ENCODE assay signal across 16 cellular contexts in the genomic region with DNA sequence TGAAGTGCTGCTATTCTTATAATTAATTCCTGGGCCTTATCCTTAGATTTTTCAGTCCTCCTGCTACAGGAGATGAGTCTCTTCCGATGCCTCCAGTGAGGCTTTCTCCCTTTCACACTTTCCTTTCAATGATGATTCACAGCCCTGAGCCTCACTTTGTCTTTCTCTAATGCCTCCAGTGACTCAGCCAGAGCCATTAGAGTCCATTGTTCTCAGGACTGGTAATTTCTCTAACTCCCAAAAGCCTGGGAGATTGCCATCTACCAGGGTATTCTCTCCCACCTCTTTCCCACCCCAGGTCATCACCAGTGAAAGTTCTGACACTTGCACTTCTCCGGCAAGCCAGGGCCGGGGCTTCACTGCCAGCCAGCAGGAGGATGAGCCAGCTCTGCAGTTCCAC. TPM values are rescaled to one million over a fixed set of nuclear protein-coding genes. Genes with fewer than 3 reads are reported as not detected.
DNase-seq lines count a peak whose midpoint lies in the region; ATAC-seq and TF ChIP-seq lines count a peak whose summit lies in the region.
"Had no signal": no experiment of that assay in that cellular context is flagged by ENCODE, and none has a peak within 500 bp of the region (broad histone marks: within the 10 kb centered on the region; RNA-seq: fewer than 3 reads in every experiment).

No MANE protein-coding gene starts in this region.

- TF ChIP-seq CTCF in fibroblast of pulmonary artery (IDR thresholded peaks at IDR 0.05; ENCODE audit: low read length, missing control alignments) (no peak), upper lobe of left lung (IDR thresholded peaks at IDR 0.05) (no peak)

- no peak overlapping the region for H3K4me3 Mint-ChIP-seq in activated T-helper 17 cell treated with anti-CD3 and anti-CD28 coated beads, Interleukin-2, amount 50 U/mL, for 72 hours

- DNase-seq in DMS53 (lab: John Stamatoyannopoulos, UW) (peak; percentile 3), DMS53 treated with DMSO at 0.1 percent for 48 hours (lab: John Stamatoyannopoulos, UW; ENCODE audit: unreplicated experiment) (no peak), fibroblast of pulmonary artery (ENCODE audit: low read depth) (peak; percentile 74), renal cortical epithelial cell (ENCODE audit: low read depth) (peak; percentile 89), posterior vena cava (ENCODE audit: low spot score) (no peak), upper lobe of left lung (no peak), HUDEP-2 (lab: John Stamatoyannopoulos, UW; ENCODE audit: unreplicated experiment in 76 of 76) (no peak)
- DNase-seq: activated CD8-positive, alpha-beta memory T cell treated with anti-CD3 and anti-CD28 coated beads, Interleukin-2, amount 50 U/mL, for 48 hours; effector CD8-positive, alpha-beta T cell; Kasumi-1; NCI-H2081 treated with DMSO at 0.1 percent for 48 hours; nucleus accumbens; tibial artery had no signal

- H3K4me1 ChIP-seq in upper lobe of left lung, result peaks cover 0 to 7% (median 2%) of the 10 kb centered on the region in 4 donors

- H3K4me3 ChIP-seq in fibroblast of pulmonary artery (replicated peaks; ENCODE audit: low read depth, low read length), result no peak overlapping the region
- H3K4me3 ChIP-seq in upper lobe of left lung, result no peak overlapping the region
- H3K4me3 ChIP-seq: tibial artery had no signal

- TF ChIP-seq EP300 in upper lobe of left lung (IDR thresholded peaks at IDR 0.05), result no peak

- H3K9me3 ChIP-seq in upper lobe of left lung, result no peaks in the 10 kb centered on the region
- H3K9me3 ChIP-seq: tibial artery had no signal

- peaks cover 16% of the 10 kb centered on the region for H3K27me3 Mint-ChIP-seq in activated T-helper 17 cell treated with anti-CD3 and anti-CD28 coated beads, Interleukin-2, amount 50 U/mL, for 72 hours

- no peaks in the 10 kb centered on the region for H3K36me3 Mint-ChIP-seq in activated T-helper 17 cell treated with anti-CD3 and anti-CD28 coated beads, Interleukin-2, amount 50 U/mL, for 72 hours (ENCODE audit: low read depth)

- H3K4me1 Mint-ChIP-seq in activated T-helper 17 cell treated with anti-CD3 and anti-CD28 coated beads, Interleukin-2, amount 50 U/mL, for 72 hours, result no peaks in the 10 kb centered on the region

- no peaks in the 10 kb centered on the region for H3K27me3 ChIP-seq in upper lobe of left lung
- H3K27me3 ChIP-seq: tibial artery had no signal

- 84% methylated on average over 3 of the region's 3 CpGs for WGBS in upper lobe of left lung, 2 donors

- TF ChIP-seq POLR2A in upper lobe of left lung (IDR thresholded peaks at IDR 0.05), result no peak

- no peak overlapping the region for H3K27ac ChIP-seq in upper lobe of left lung
- H3K27ac ChIP-seq: 22Rv1, tibial artery had no signal

- no peaks in the 10 kb centered on the region for H3K9me3 Mint-ChIP-seq in activated T-helper 17 cell treated with anti-CD3 and anti-CD28 coated beads, Interleukin-2, amount 50 U/mL, for 72 hours

- peak; percentile 29 for ATAC-seq in activated T-helper 17 cell treated with anti-CD3 and anti-CD28 coated beads, Interleukin-2, amount 50 U/mL, for 72 hours (replicated peaks)
- ATAC-seq in upper lobe of left lung (ENCODE audit: low FRiP score in 2 of 2), result no peak
- ATAC-seq: activated CD4-positive, CD25-positive, alpha-beta regulatory T cell treated with anti-CD3 and anti-CD28 coated beads, Interleukin-2, amount 50 U/mL, for 24 hours had no signal

- no peak overlapping the region for H3K27ac Mint-ChIP-seq in activated T-helper 17 cell treated with anti-CD3 and anti-CD28 coated beads, Interleukin-2, amount 50 U/mL, for 72 hours

- intact Hi-C loops in posterior vena cava (cut with DNase I), result no loop called here

- no peaks in the 10 kb centered on the region for H3K36me3 ChIP-seq in upper lobe of left lung
- H3K36me3 ChIP-seq: tibial artery had no signal

RNA-seq across cellular contexts. Expression of a gene that starts 49.6 kb away (rescaled TPM):
- total RNA-seq in activated T-helper 17 cell treated with anti-CD3 and anti-CD28 coated beads, Interleukin-2, amount 50 U/mL, for 72 hours, result 10 to 100 TPM; 66.7 to 74.2 TPM
- total RNA-seq in renal cortical epithelial cell (22.9 and 50.1 TPM in 2 replicates), posterior vena cava (10 to 100 TPM; 69.9 to 72.8 TPM), upper lobe of left lung (100 to 1,000 TPM in 3 of 6 donors, 10 to 100 TPM in 3; 73.6 to 411 (median 121) TPM)

Comparison
In these comparisons a context has a peak if more than half of its experiments do, and no peak if none do; other contexts are left out.
1. DNase-seq: peak in DMS53 (single experiment), fibroblast of pulmonary artery (single experiment) and renal cortical epithelial cell (single experiment); none in DMS53 treated with DMSO at 0.1 percent for 48 hours (single experiment), posterior vena cava (single experiment), upper lobe of left lung (0 of 2) and HUDEP-2 (0 of 76).